1 cellular context compared by ENCODE assay signal in genomic region chr9:70303268-70303667, GRCh38.
TF ChIP-seq lines count a peak whose summit lies in the region.

No MANE protein-coding gene starts in this region.

TF ChIP-seq in K562, 482 proteins besides CTCF, POLR2A, EP300 and RAD21 (continued from another document):
- no peak for TF ChIP-seq CEBPG (CRISPR knock-in tag; IDR thresholded peaks at IDR 0.05)
- TF ChIP-seq CEBPG (tag; conservative IDR thresholded peaks at IDR 0.05 in 1 of 2, IDR thresholded peaks at IDR 0.05 in 1 of 2): peak; percentile 29 to 39; a peak in 1 of 4 replicates
- TF ChIP-seq, protein P1, sequence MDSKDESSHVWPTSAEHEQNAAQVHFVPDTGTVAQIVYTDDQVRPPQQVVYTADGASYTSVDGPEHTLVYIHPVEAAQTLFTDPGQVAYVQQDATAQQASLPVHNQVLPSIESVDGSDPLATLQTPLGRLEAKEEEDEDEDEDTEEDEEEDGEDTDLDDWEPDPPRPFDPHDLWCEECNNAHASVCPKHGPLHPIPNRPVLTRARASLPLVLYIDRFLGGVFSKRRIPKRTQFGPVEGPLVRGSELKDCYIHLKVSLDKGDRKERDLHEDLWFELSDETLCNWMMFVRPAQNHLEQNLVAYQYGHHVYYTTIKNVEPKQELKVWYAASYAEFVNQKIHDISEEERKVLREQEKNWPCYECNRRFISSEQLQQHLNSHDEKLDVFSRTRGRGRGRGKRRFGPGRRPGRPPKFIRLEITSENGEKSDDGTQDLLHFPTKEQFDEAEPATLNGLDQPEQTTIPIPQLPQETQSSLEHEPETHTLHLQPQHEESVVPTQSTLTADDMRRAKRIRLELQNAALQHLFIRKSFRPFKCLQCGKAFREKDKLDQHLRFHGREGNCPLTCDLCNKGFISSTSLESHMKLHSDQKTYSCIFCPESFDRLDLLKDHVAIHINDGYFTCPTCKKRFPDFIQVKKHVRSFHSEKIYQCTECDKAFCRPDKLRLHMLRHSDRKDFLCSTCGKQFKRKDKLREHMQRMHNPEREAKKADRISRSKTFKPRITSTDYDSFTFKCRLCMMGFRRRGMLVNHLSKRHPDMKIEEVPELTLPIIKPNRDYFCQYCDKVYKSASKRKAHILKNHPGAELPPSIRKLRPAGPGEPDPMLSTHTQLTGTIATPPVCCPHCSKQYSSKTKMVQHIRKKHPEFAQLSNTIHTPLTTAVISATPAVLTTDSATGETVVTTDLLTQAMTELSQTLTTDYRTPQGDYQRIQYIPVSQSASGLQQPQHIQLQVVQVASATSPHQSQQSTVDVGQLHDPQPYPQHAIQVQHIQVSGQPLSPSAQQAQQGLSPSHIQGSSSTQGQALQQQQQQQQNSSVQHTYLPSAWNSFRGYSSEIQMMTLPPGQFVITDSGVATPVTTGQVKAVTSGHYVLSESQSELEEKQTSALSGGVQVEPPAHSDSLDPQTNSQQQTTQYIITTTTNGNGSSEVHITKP (IDR thresholded peaks at IDR 0.05; ENCODE audit: partially characterized antibody): no peak
- TF ChIP-seq CEBPB (tag; IDR thresholded peaks at IDR 0.05): peak; percentile 78
- TF ChIP-seq, protein P2, sequence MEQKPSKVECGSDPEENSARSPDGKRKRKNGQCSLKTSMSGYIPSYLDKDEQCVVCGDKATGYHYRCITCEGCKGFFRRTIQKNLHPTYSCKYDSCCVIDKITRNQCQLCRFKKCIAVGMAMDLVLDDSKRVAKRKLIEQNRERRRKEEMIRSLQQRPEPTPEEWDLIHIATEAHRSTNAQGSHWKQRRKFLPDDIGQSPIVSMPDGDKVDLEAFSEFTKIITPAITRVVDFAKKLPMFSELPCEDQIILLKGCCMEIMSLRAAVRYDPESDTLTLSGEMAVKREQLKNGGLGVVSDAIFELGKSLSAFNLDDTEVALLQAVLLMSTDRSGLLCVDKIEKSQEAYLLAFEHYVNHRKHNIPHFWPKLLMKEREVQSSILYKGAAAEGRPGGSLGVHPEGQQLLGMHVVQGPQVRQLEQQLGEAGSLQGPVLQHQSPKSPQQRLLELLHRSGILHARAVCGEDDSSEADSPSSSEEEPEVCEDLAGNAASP (IDR thresholded peaks at IDR 0.05): no peak
